13 cellular contexts compared by ENCODE assay signal in the genomic region with DNA sequence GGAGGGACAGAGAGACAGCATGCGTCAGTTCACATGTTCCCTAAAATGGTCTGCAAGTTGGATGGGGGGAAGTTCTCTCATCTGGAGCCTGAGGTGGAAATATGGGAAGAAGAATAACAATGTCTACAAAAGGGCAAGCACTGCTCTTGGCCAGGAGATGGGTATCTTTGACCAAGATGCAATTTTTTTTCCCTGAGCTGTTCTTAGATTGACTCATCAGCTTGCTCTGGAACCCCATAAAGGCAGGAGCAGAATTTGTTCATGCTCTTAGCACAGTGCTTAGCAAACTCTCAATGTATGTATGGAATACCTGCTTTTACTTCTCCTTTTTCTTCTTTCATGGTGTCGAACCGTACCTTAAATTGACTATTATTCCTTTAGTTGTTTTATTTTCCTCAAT.
DNase-seq lines count a peak whose midpoint lies in the region; ATAC-seq and TF ChIP-seq lines count a peak whose summit lies in the region.
"Had no signal": no experiment of that assay in that cellular context is flagged by ENCODE, and none has a peak within 500 bp of the region (broad histone marks: within the 10 kb centered on the region; RNA-seq: fewer than 3 reads in every experiment).

No MANE protein-coding gene starts in this region.

- POLR2A ChIA-PET in WTC11 (lab: Charles Lee), result no interaction called here

- ATAC-seq in HG02763 (IDR thresholded peaks at IDR 0.05; ENCODE audit: unreplicated experiment) (peak; percentile 45), WTC11 (no peak)
- no peak for ATAC-seq in activated T-cell treated with anti-CD3 and anti-CD28 coated beads, Interleukin-2, amount 50 U/mL, for 4 hours
- ATAC-seq in activated T-helper 17 cell treated with anti-CD3 and anti-CD28 coated beads, Interleukin-2, amount 50 U/mL, for 72 hours (replicated peaks), result no peak
- ATAC-seq: A549 had no signal

- peak overlapping the region; percentile 86 for H3K4me2 ChIP-seq in OCI-LY3 (ENCODE audit: low read length)

- H3K79me2 ChIP-seq in OCI-LY3 (ENCODE audit: low read length), result no peaks in the 10 kb centered on the region

- H4K20me1 ChIP-seq in OCI-LY3 (ENCODE audit: insufficient read depth, low read length), result no peaks in the 10 kb centered on the region

- H3K9me3 Mint-ChIP-seq in activated CD4-positive, alpha-beta T cell treated with anti-CD3 and anti-CD28 coated beads, Interleukin-2, amount 10 ng/mL, durations not matched to agents 24 days and 14 days, result peaks cover 7% of the 10 kb centered on the region
- H3K9me3 Mint-ChIP-seq in activated T-cell treated with anti-CD3 and anti-CD28 coated beads, Interleukin-2, amount 50 U/mL, for 4 hours, result peaks cover 5% of the 10 kb centered on the region
- H3K9me3 Mint-ChIP-seq in WTC11, result peaks cover 5% of the 10 kb centered on the region
- H3K9me3 Mint-ChIP-seq in activated T-helper 17 cell treated with anti-CD3 and anti-CD28 coated beads, Interleukin-2, amount 50 U/mL, for 72 hours, result peaks cover 6% of the 10 kb centered on the region

- H3K27me3 ChIP-seq in OCI-LY3 (ENCODE audit: low read depth, low read length), result no peaks in the 10 kb centered on the region
- H3K27me3 ChIP-seq: adrenal gland, suprapubic skin had no signal

- no peak overlapping the region for H3K4me3 Mint-ChIP-seq in activated CD4-positive, alpha-beta T cell treated with anti-CD3 and anti-CD28 coated beads, Interleukin-2, amount 10 ng/mL, durations not matched to agents 24 days and 14 days
- no peak overlapping the region for H3K4me3 Mint-ChIP-seq in activated T-cell treated with anti-CD3 and anti-CD28 coated beads, Interleukin-2, amount 50 U/mL, for 4 hours
- no peak overlapping the region for H3K4me3 Mint-ChIP-seq in WTC11
- no peak overlapping the region for H3K4me3 Mint-ChIP-seq in activated T-helper 17 cell treated with anti-CD3 and anti-CD28 coated beads, Interleukin-2, amount 50 U/mL, for 72 hours

- CTCF ChIA-PET in WTC11 (lab: Charles Lee), result no interaction called here

- no peaks in the 10 kb centered on the region for H3K9me3 ChIP-seq in OCI-LY3 (ENCODE audit: insufficient read depth, low read length)
- H3K9me3 ChIP-seq: A549, adrenal gland, mucosa of descending colon, suprapubic skin had no signal

- peak overlapping the region; percentile 0 for H3K27ac Mint-ChIP-seq in activated CD4-positive, alpha-beta T cell treated with anti-CD3 and anti-CD28 coated beads, Interleukin-2, amount 10 ng/mL, durations not matched to agents 24 days and 14 days
- H3K27ac Mint-ChIP-seq in WTC11, result no peak overlapping the region; the same call in 1 of the 2 replicates
- H3K27ac Mint-ChIP-seq in activated T-helper 17 cell treated with anti-CD3 and anti-CD28 coated beads, Interleukin-2, amount 50 U/mL, for 72 hours, result no peak overlapping the region

- no peak overlapping the region for H2AFZ ChIP-seq in OCI-LY3 (ENCODE audit: low read depth, low read length)

- TF ChIP-seq CTCF in OCI-LY3 (IDR thresholded peaks at IDR 0.05; ENCODE audit: low read depth, low read length) (peak; percentile 87), WTC11 (IDR thresholded peaks at IDR 0.05) (no peak)

- H3K27ac ChIP-seq in OCI-LY3 (ENCODE audit: low read length), result peak overlapping the region; percentile 77
- H3K27ac ChIP-seq: A549, adrenal gland, suprapubic skin, VCaP had no signal

- DNase-seq in activated CD4-positive, alpha-beta T cell treated with anti-CD3 and anti-CD28 coated beads, Interleukin-2, amount 10 ng/mL, durations not matched to agents 24 days and 14 days, result no peak
- no peak for DNase-seq in activated CD4-positive, alpha-beta T cell treated with anti-CD3 and anti-CD28 coated beads for 1 hour
- no peak for DNase-seq in activated T-cell treated with anti-CD3 and anti-CD28 coated beads, Interleukin-2, amount 50 U/mL, for 4 hours
- DNase-seq in WTC11 (ENCODE audit: low spot score) (no peak), T1000 (lab: John Stamatoyannopoulos, UW) (no peak)
- DNase-seq: adrenal gland, mucosa of descending colon had no signal

- H3K36me3 ChIP-seq in OCI-LY3 (replicated peaks; ENCODE audit: low read depth, low read length), result no peaks in the 10 kb centered on the region
- H3K36me3 ChIP-seq: adrenal gland, suprapubic skin had no signal

- H3K4me1 Mint-ChIP-seq in activated CD4-positive, alpha-beta T cell treated with anti-CD3 and anti-CD28 coated beads, Interleukin-2, amount 10 ng/mL, durations not matched to agents 24 days and 14 days, result peaks cover 7% of the 10 kb centered on the region
- H3K4me1 Mint-ChIP-seq in activated T-cell treated with anti-CD3 and anti-CD28 coated beads, Interleukin-2, amount 50 U/mL, for 4 hours (ENCODE audit: low read depth), result peaks cover 7% of the 10 kb centered on the region
- H3K4me1 Mint-ChIP-seq in WTC11, result peaks cover 42% of the 10 kb centered on the region
- peaks cover 4% of the 10 kb centered on the region for H3K4me1 Mint-ChIP-seq in activated T-helper 17 cell treated with anti-CD3 and anti-CD28 coated beads, Interleukin-2, amount 50 U/mL, for 72 hours

- intact Hi-C loops in activated CD4-positive, alpha-beta T cell treated with anti-CD3 and anti-CD28 coated beads, Interleukin-2, amount 10 ng/mL, durations not matched to agents 24 days and 14 days (cut with micrococcal nuclease), result loop anchor here (5.0 kb wide), 1 partner anchor 92 kb away; the partner anchor contains the start of gene ZNF827

- H3K36me3 Mint-ChIP-seq in activated CD4-positive, alpha-beta T cell treated with anti-CD3 and anti-CD28 coated beads, Interleukin-2, amount 10 ng/mL, durations not matched to agents 24 days and 14 days (ENCODE audit: low read depth), result no peaks in the 10 kb centered on the region
- H3K36me3 Mint-ChIP-seq in activated T-cell treated with anti-CD3 and anti-CD28 coated beads, Interleukin-2, amount 50 U/mL, for 4 hours (ENCODE audit: insufficient read depth), result no peaks in the 10 kb centered on the region
- peaks cover 5% of the 10 kb centered on the region; the same call in 1 of the 2 replicates for H3K36me3 Mint-ChIP-seq in WTC11
- H3K36me3 Mint-ChIP-seq in activated T-helper 17 cell treated with anti-CD3 and anti-CD28 coated beads, Interleukin-2, amount 50 U/mL, for 72 hours (ENCODE audit: low read depth), result no peaks in the 10 kb centered on the region

- H3K4me1 ChIP-seq in OCI-LY3 (ENCODE audit: low read length), result peaks cover 55% of the 10 kb centered on the region
- H3K4me1 ChIP-seq: A549, adrenal gland, suprapubic skin had no signal

- peak overlapping the region; percentile 64 for H3K4me3 ChIP-seq in OCI-LY3 (ENCODE audit: low read length)
- H3K4me3 ChIP-seq: A549, adrenal gland, mucosa of descending colon, suprapubic skin had no signal

- peaks cover 21% of the 10 kb centered on the region for H3K27me3 Mint-ChIP-seq in activated CD4-positive, alpha-beta T cell treated with anti-CD3 and anti-CD28 coated beads, Interleukin-2, amount 10 ng/mL, durations not matched to agents 24 days and 14 days
- H3K27me3 Mint-ChIP-seq in activated T-cell treated with anti-CD3 and anti-CD28 coated beads, Interleukin-2, amount 50 U/mL, for 4 hours (ENCODE audit: low read depth), result peaks cover 14% of the 10 kb centered on the region
- no peaks in the 10 kb centered on the region; the same call in 1 of the 2 replicates for H3K27me3 Mint-ChIP-seq in WTC11 (ENCODE audit: low read depth)
- H3K27me3 Mint-ChIP-seq in activated T-helper 17 cell treated with anti-CD3 and anti-CD28 coated beads, Interleukin-2, amount 50 U/mL, for 72 hours, result peaks cover 24% of the 10 kb centered on the region

- peak overlapping the region; percentile 68 for H3K9ac ChIP-seq in OCI-LY3 (ENCODE audit: low read length)

TF ChIP-seq in WTC11, 78 proteins besides CTCF, POLR2A, EP300 and RAD21:
- TF ChIP-seq SMAD3 (CRISPR knock-in tag; IDR thresholded peaks at IDR 0.05; ENCODE audit: borderline replicate concordance) (no peak), GRHL2 (CRISPR knock-in tag; IDR thresholded peaks at IDR 0.05; ENCODE audit: insufficient replicate concordance, severe bottlenecking) (no peak), MXD4 (CRISPR knock-in tag; IDR thresholded peaks at IDR 0.05; ENCODE audit: borderline replicate concordance) (no peak), ZNF532 (CRISPR knock-in tag; IDR thresholded peaks at IDR 0.05; ENCODE audit: borderline replicate concordance) (no peak), RORB (CRISPR knock-in tag; IDR thresholded peaks at IDR 0.05) (no peak)
